Comparison of ENCODE assay signal across 17 cellular contexts in the genomic region with DNA sequence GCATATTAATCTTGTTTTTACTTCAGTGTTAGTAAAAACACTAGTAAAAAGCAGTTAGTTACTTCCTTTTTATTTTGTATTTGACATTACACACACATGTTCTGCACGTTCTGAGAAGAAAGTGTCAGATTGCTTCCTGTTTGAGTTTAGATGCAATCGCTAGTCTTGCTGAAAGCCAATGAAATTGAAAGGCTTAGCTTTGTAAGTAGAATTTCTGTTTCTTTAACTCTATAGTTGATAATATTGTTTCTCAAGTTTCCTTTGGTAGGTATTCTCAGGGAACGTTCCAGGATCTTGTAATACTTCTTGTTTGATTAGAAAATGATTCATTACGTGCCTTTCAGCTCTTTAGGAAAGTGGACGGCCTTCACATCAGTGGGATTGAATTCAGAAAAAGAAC. TPM values are rescaled to one million over a fixed set of nuclear protein-coding genes. Genes with fewer than 3 reads are reported as not detected.
DNase-seq lines count a peak whose midpoint lies in the region; ATAC-seq and TF ChIP-seq lines count a peak whose summit lies in the region.
"Had no signal": no experiment of that assay in that cellular context is flagged by ENCODE, and none has a peak within 500 bp of the region (broad histone marks: within the 10 kb centered on the region; RNA-seq: fewer than 3 reads in every experiment).

No MANE protein-coding gene starts in this region.

- no peaks in the 10 kb centered on the region for H3K4me1 Mint-ChIP-seq in HFFc6 (ENCODE audit: low read depth)

- intact Hi-C loops in body of pancreas (cut with DNase I): no loop called here

- H3K4me3 ChIP-seq in DND-41 (ENCODE audit: low read depth in 1 of 2, low read length in 2 of 2) (no peak overlapping the region), Loucy (ENCODE audit: low read length, poor library complexity, severe bottlenecking) (peak overlapping the region; percentile 57), body of pancreas (no peak overlapping the region)
- H3K4me3 ChIP-seq: coronary artery, prostate gland had no signal

- H3K9me2 ChIP-seq in Loucy (replicated peaks; ENCODE audit: low read depth, low read length): no peaks in the 10 kb centered on the region

- TF ChIP-seq CTCF in DND-41 (IDR thresholded peaks at IDR 0.05; ENCODE audit: borderline replicate concordance, extremely low read depth, low read length, poor library complexity, severe bottlenecking) (no peak), Loucy (conservative IDR thresholded peaks at IDR 0.05; ENCODE audit: low read length) (no peak), body of pancreas (IDR thresholded peaks at IDR 0.05) (no peak), HFFc6 (IDR thresholded peaks at IDR 0.05) (no peak)

- no peak for DNase-seq in DND-41
- DNase-seq in body of pancreas: peak in 2 of 4 donors; percentile 8 to 17
- DNase-seq in left kidney (ENCODE audit: low read depth, low spot score): peak; percentile 27
- DNase-seq in stimulated activated CD4-positive, alpha-beta T cell treated with anti-CD3 and anti-CD28 coated beads, Interleukin-2, amount 100 ng/mL, for 24 hours: no peak
- DNase-seq in HFFc6: no peak
- no peak for DNase-seq in HuH-7.5 (ENCODE audit: low spot score)
- DNase-seq: activated CD4-positive, alpha-beta T cell treated with anti-CD3 and anti-CD28 coated beads, Interleukin-2, amount 50 U/mL, for 48 hours; EL; hippocampal formation; NCI-H1930 had no signal

- H3K9me3 ChIP-seq in DND-41 (ENCODE audit: insufficient read depth, low read length, severe bottlenecking) (no peaks in the 10 kb centered on the region), Loucy (ENCODE audit: insufficient read depth, low read depth, low read length) (peaks cover 5% of the 10 kb centered on the region; the same call in 1 of the 2 replicates), body of pancreas (no peaks in the 10 kb centered on the region)
- H3K9me3 ChIP-seq: prostate gland had no signal

- H3K27ac Mint-ChIP-seq in HFFc6: no peak overlapping the region

- ATAC-seq in DND-41 (ENCODE audit: insufficient read depth, low read depth) (peak; percentile 81), body of pancreas (peak; percentile 87)
- ATAC-seq: esophagus mucosa, left lobe of liver, Right ventricle myocardium inferior had no signal

- no peaks in the 10 kb centered on the region for H4K20me1 ChIP-seq in DND-41 (ENCODE audit: insufficient read depth, low read length)
- H4K20me1 ChIP-seq in Loucy (ENCODE audit: insufficient read depth, low read length, poor library complexity, severe bottlenecking): no peaks in the 10 kb centered on the region

- H3K9ac ChIP-seq in DND-41 (ENCODE audit: low read depth, low read length): 0 out of 2 replicates have a peak overlapping the region, but pooled peaks have one; percentile 4
- H3K9ac ChIP-seq in Loucy (ENCODE audit: low read depth, low read length, poor library complexity, severe bottlenecking): peak overlapping the region; percentile 51

- H2AFZ ChIP-seq in DND-41 (ENCODE audit: low read depth, low read length): peak overlapping the region; percentile 29; the same call in 1 of the 2 replicates
- peak overlapping the region; percentile 48; the same call in 1 of the 2 replicates for H2AFZ ChIP-seq in Loucy (ENCODE audit: low read length)

- 10 to 22% methylated on average over 5 of the region's 5 CpGs for WGBS in body of pancreas, 2 donors

- H3K4me2 ChIP-seq in DND-41 (ENCODE audit: insufficient read depth, low read length) (peak overlapping the region; percentile 36; the same call in 1 of the 2 replicates), Loucy (ENCODE audit: low read depth, low read length, poor library complexity, severe bottlenecking) (peak overlapping the region; percentile 70)

- peaks cover 32% of the 10 kb centered on the region for H3K36me3 Mint-ChIP-seq in HFFc6 (ENCODE audit: low read depth)

- peaks cover 19% of the 10 kb centered on the region for H3K9me3 Mint-ChIP-seq in HFFc6

- H3K4me1 ChIP-seq in DND-41 (ENCODE audit: insufficient read depth, low read length) (peaks cover 20% of the 10 kb centered on the region), Loucy (ENCODE audit: insufficient read depth, low read length, poor library complexity, severe bottlenecking) (peaks cover 29% of the 10 kb centered on the region), body of pancreas (no peaks in the 10 kb centered on the region)
- H3K4me1 ChIP-seq: prostate gland had no signal

- no peak for TF ChIP-seq POLR2A in body of pancreas (IDR thresholded peaks at IDR 0.05)

- H3K27me3 ChIP-seq in DND-41 (ENCODE audit: insufficient read depth, low read length, poor library complexity) (no peaks in the 10 kb centered on the region), Loucy (ENCODE audit: insufficient read depth, low read length, poor library complexity, severe bottlenecking) (no peaks in the 10 kb centered on the region), body of pancreas (no peaks in the 10 kb centered on the region)

- peaks cover 3% of the 10 kb centered on the region; the same call in 1 of the 2 replicates for H3F3A ChIP-seq in Loucy (ENCODE audit: low read depth)

- H3K79me2 ChIP-seq in DND-41 (ENCODE audit: insufficient read depth, low read length): peaks cover 7% of the 10 kb centered on the region; the same call in 1 of the 2 replicates
- peaks cover 20% of the 10 kb centered on the region; the same call in 1 of the 2 replicates for H3K79me2 ChIP-seq in Loucy (ENCODE audit: insufficient read depth, low read length)

- H3K4me3 Mint-ChIP-seq in HFFc6: no peak overlapping the region

- peak overlapping the region; percentile 63 for H3K27ac ChIP-seq in DND-41 (ENCODE audit: low read length)
- peak overlapping the region in 1 of 4 donors; percentile 16 for H3K27ac ChIP-seq in body of pancreas
- H3K27ac ChIP-seq: coronary artery, prostate gland had no signal

- H3K36me3 ChIP-seq in DND-41 (ENCODE audit: insufficient read depth, low read length): no peaks in the 10 kb centered on the region; the same call in 1 of the 2 replicates
- H3K36me3 ChIP-seq in Loucy (ENCODE audit: insufficient read depth, low read length): no peaks in the 10 kb centered on the region
- H3K36me3 ChIP-seq in body of pancreas (replicated peaks in 1 of 2; ENCODE audit: insufficient read depth in 1 of 2, low read depth in 2 of 2): no peaks in the 10 kb centered on the region
- H3K36me3 ChIP-seq: prostate gland had no signal

- no peaks in the 10 kb centered on the region; the same call in 1 of the 2 replicates for H3K27me3 Mint-ChIP-seq in HFFc6 (ENCODE audit: insufficient read depth)
- H3K27me3 Mint-ChIP-seq: IgD-negative memory B cell had no signal

RNA-seq across cellular contexts. Expression of a gene that starts 55.0 kb away (rescaled TPM):
- 10 to 100 TPM; 16.3 to 18.1 TPM for total RNA-seq in body of pancreas
- 10 to 100 TPM in 5 of 6 experiments, 1 to 10 TPM in 1; 9.2 to 14.3 (median 11.9) TPM for total RNA-seq in HFFc6 (2021; fragmentation: NEBNext Ultra II Directional; extraction: Animal tissue kit (Norgen Biotek cat#: 25700))
